Comparison of ENCODE assay signal across 8 cellular contexts in genomic region chr10:35643976-35644799, GRCh38. TPM values are rescaled to one million over a fixed set of nuclear protein-coding genes. Genes with fewer than 3 reads are reported as not detected.
DNase-seq lines count a peak whose midpoint lies in the region; ATAC-seq and TF ChIP-seq lines count a peak whose summit lies in the region.

No MANE protein-coding gene starts in this region.

- intact Hi-C loops in left ventricle myocardium inferior (cut with micrococcal nuclease) (no loop called here), Right ventricle myocardium superior (cut with DNase I) (loop anchor here (5.0 kb wide), 1 partner anchor 268 kb away; no protein-coding TSS in a partner anchor), PC-9 (cut with micrococcal nuclease; ENCODE audit: unreplicated experiment) (no loop called here)

- no peak overlapping the region for H2AFZ ChIP-seq in PC-9

- peaks cover 5% of the 10 kb centered on the region for H3K9me3 ChIP-seq in left ventricle myocardium inferior (replicated peaks)
- H3K9me3 ChIP-seq in lung (ENCODE audit: control insufficient read depth in 2 of 2, insufficient read depth in 1 of 2, low read length in 1 of 2), result peaks cover 0 to 5% of the 10 kb centered on the region in 2 donors
- no peaks in the 10 kb centered on the region for H3K9me3 ChIP-seq in PC-9 (ENCODE audit: insufficient read depth, low read depth)

- peak overlapping the region; percentile 83 to 96 (median 93) for H3K4me3 Mint-ChIP-seq in brain

- H3K4me2 ChIP-seq in PC-9, result no peak overlapping the region

- BruUV-seq in PC-9 (replicated peaks; lab: Mats Ljungman, UMichigan), result no TSS peak

- POLR2A ChIA-PET in PC-9 (lab: Charles Lee; ENCODE audit: unreplicated experiment), result no interaction called here

- H3K36me3 ChIP-seq in left ventricle myocardium inferior, result no peaks in the 10 kb centered on the region
- no peaks in the 10 kb centered on the region for H3K36me3 ChIP-seq in lung (ENCODE audit: control insufficient read depth in 2 of 2, insufficient read depth in 2 of 2, low read length in 2 of 2)
- no peaks in the 10 kb centered on the region for H3K36me3 ChIP-seq in urinary bladder (ENCODE audit: insufficient read depth)
- H3K36me3 ChIP-seq in PC-9 (ENCODE audit: low read depth), result no peaks in the 10 kb centered on the region

- H4K20me1 ChIP-seq in PC-9 (ENCODE audit: insufficient read depth), result no peaks in the 10 kb centered on the region

- CTCF ChIA-PET in PC-9 (lab: Charles Lee), result no interaction called here

- WGBS in lung, 2 donors, result 13 to 16% methylated on average over 16 of the region's 16 CpGs
- 16% methylated on average over 16 of the region's 16 CpGs for WGBS in urinary bladder

- H3K27ac ChIP-seq in left ventricle myocardium inferior (replicated peaks), result peak overlapping the region; percentile 99
- H3K27ac ChIP-seq in lung (ENCODE audit: low read depth in 1 of 2, low read length in 1 of 2), result peak overlapping the region; percentile 17 to 63
- H3K27ac ChIP-seq in urinary bladder (ENCODE audit: low read depth), result no peak overlapping the region
- H3K27ac ChIP-seq in PC-9, result no peak overlapping the region

- no peaks in the 10 kb centered on the region for H3K9me2 ChIP-seq in PC-9 (ENCODE audit: insufficient read depth)

- H3K4me1 Mint-ChIP-seq in brain, result peaks cover 20% of the 10 kb centered on the region

- H3K27me3 Mint-ChIP-seq in brain, result peaks cover 18% of the 10 kb centered on the region

- H3K4me3 ChIP-seq in left ventricle myocardium inferior, result peak overlapping the region; percentile 88
- peak overlapping the region; percentile 58 for H3K4me3 ChIP-seq in lung
- H3K4me3 ChIP-seq in urinary bladder (ENCODE audit: low read depth, low read length), result peak overlapping the region; percentile 86
- H3K4me3 ChIP-seq in PC-9, result no peak overlapping the region

- peak overlapping the region; percentile 0 to 93 (median 59) for H3K27ac Mint-ChIP-seq in brain

- H3K9me3 Mint-ChIP-seq in brain, result peaks cover 0 to 16% (median 4%) of the 10 kb centered on the region in 5 experiments

- ATAC-seq in Right ventricle myocardium superior (ENCODE audit: poor library complexity), result no peak
- ATAC-seq in lung (ENCODE audit: insufficient read depth, low FRiP score), result no peak
- ATAC-seq in GM21367 (IDR thresholded peaks at IDR 0.05; ENCODE audit: unreplicated experiment), result no peak

- H3K4me1 ChIP-seq in left ventricle myocardium inferior, result peaks cover 39% of the 10 kb centered on the region
- peaks cover 0 to 16% of the 10 kb centered on the region in 2 donors for H3K4me1 ChIP-seq in lung (ENCODE audit: control insufficient read depth in 2 of 2, insufficient read depth in 2 of 2, low read length in 2 of 2)
- H3K4me1 ChIP-seq in urinary bladder (ENCODE audit: insufficient read depth), result no peaks in the 10 kb centered on the region
- H3K4me1 ChIP-seq in PC-9 (replicated peaks; ENCODE audit: insufficient read depth), result no peaks in the 10 kb centered on the region

- no peaks in the 10 kb centered on the region for H3K79me2 ChIP-seq in PC-9 (ENCODE audit: low read depth)

- TF ChIP-seq CTCF in left ventricle myocardium inferior (IDR thresholded peaks at IDR 0.05; ENCODE audit: borderline replicate concordance), result no peak
- no peak for TF ChIP-seq CTCF in brain (conservative IDR thresholded peaks at IDR 0.05)
- no peak for TF ChIP-seq CTCF in lung (IDR thresholded peaks at IDR 0.05; ENCODE audit: control extremely low read depth, extremely low read depth)
- TF ChIP-seq CTCF in PC-9 (conservative IDR thresholded peaks at IDR 0.05), result no peak

- H3K27me3 ChIP-seq in left ventricle myocardium inferior (ENCODE audit: low read depth) (no peaks in the 10 kb centered on the region), lung (ENCODE audit: control insufficient read depth, insufficient read depth) (no peaks in the 10 kb centered on the region), PC-9 (ENCODE audit: insufficient read depth, low read depth) (peaks cover 20% of the 10 kb centered on the region)

- H3F3A ChIP-seq in PC-9 (ENCODE audit: insufficient read depth, low read depth), result no peaks in the 10 kb centered on the region

- H3K36me3 Mint-ChIP-seq in brain, result no peaks in the 10 kb centered on the region

- no peak for DNase-seq in left ventricle myocardium inferior
- no peak for DNase-seq in Right ventricle myocardium superior
- no peak for DNase-seq in lung (ENCODE audit: low spot score)
- no peak for DNase-seq in PC-9
- no peak for DNase-seq in SKM-1 treated with dmso at 0.1 percent for 144 hours (lab: John Stamatoyannopoulos, UW; ENCODE audit: unreplicated experiment)

RNA-seq across cellular contexts. Expression of gene FZD8, which starts 2.1 kb away (rescaled TPM):
- total RNA-seq in left ventricle myocardium inferior (6.6 TPM), Right ventricle myocardium superior (6.6 TPM), lung (10 to 100 TPM in 1 of 2 donors, 1 to 10 TPM in 1; 7.4 to 20.8 TPM), urinary bladder (8.2 TPM), PC-9 (2021) (not detected in 2 replicates)
- polyA plus RNA-seq in brain (ENCODE audit: insufficient read depth, low read depth, low replicate concordance) (14.8 TPM), lung (1 to 10 TPM; 6.5 to 7.7 TPM), urinary bladder (3.1 TPM)

RNA-seq across cellular contexts. Expression of gene GJD4, which starts 39.0 kb away (rescaled TPM):
- total RNA-seq in left ventricle myocardium inferior (not detected), Right ventricle myocardium superior (not detected), lung (not detected), urinary bladder (not detected), PC-9 (2021) (not detected in 2 replicates)
- polyA plus RNA-seq in brain (ENCODE audit: insufficient read depth, low read depth, low replicate concordance) (not detected), lung (under 1 TPM in 1 of 2 donors, not detected in 1; 0.07 TPM), urinary bladder (not detected)

Comparison
In these comparisons a context has a peak if more than half of its experiments do, and no peak if none do; other contexts are left out.
1. H3K27ac ChIP-seq: peak in left ventricle myocardium inferior (single experiment) and lung (2 of 2); none in urinary bladder (single experiment) and PC-9 (single experiment).